1 cellular context compared by ENCODE assay signal in genomic region chr15:89828324-89829145, GRCh38.
TF ChIP-seq lines count a peak whose summit lies in the region.

No MANE protein-coding gene starts in this region.

TF ChIP-seq in SK-N-SH treated with all-trans-retinoic acid at 6 μM for 48 hours, 23 proteins besides CTCF, POLR2A, EP300 and RAD21 (continued from another document):
- TF ChIP-seq TSHZ2 (CRISPR knock-in tag; IDR thresholded peaks at IDR 0.05) (no peak), ISL1 (CRISPR knock-in tag; IDR thresholded peaks at IDR 0.05) (no peak), POU6F1 (CRISPR knock-in tag; IDR thresholded peaks at IDR 0.05; ENCODE audit: borderline replicate concordance, low read depth) (no peak), ZNF70 (CRISPR knock-in tag; IDR thresholded peaks at IDR 0.05) (no peak), CSRNP3 (CRISPR knock-in tag; IDR thresholded peaks at IDR 0.05) (no peak), ZNF8 (CRISPR knock-in tag; IDR thresholded peaks at IDR 0.05) (no peak), SNAI2 (CRISPR knock-in tag; IDR thresholded peaks at IDR 0.05) (no peak), OSR1 (CRISPR knock-in tag; IDR thresholded peaks at IDR 0.05) (no peak), ARNTL (CRISPR knock-in tag; IDR thresholded peaks at IDR 0.05; ENCODE audit: borderline replicate concordance, low read depth) (no peak), PPARA (CRISPR knock-in tag; IDR thresholded peaks at IDR 0.05; ENCODE audit: borderline replicate concordance) (no peak), TCF4 (CRISPR knock-in tag; IDR thresholded peaks at IDR 0.05; ENCODE audit: borderline replicate concordance) (no peak), RARB (CRISPR knock-in tag; IDR thresholded peaks at IDR 0.05) (no peak)
